ENCODE assay signal across 15 cellular contexts in genomic region chr9:6449645-6450044, GRCh38. TPM values are rescaled to one million over a fixed set of nuclear protein-coding genes. Genes with fewer than 3 reads are reported as not detected.
DNase-seq lines count a peak whose midpoint lies in the region; ATAC-seq and TF ChIP-seq lines count a peak whose summit lies in the region.
"Had no signal": no experiment of that assay in that cellular context is flagged by ENCODE, and none has a peak within 500 bp of the region (broad histone marks: within the 10 kb centered on the region; RNA-seq: fewer than 3 reads in every experiment).

No MANE protein-coding gene starts in this region.

- DNase-seq in natural killer cell (no peak), chondrocyte (ENCODE audit: low spot score) (no peak), mesothelial cell of epicardium (ENCODE audit: low spot score in 2 of 2, unreplicated experiment in 2 of 2) (no peak), glomerular visceral epithelial cell (ENCODE audit: extremely low spot score) (no peak), NCI-H187 treated with DMSO at 0.1 percent for 48 hours (lab: John Stamatoyannopoulos, UW) (no peak)
- DNase-seq in natural killer cell treated with Interleukin-12 subunit alpha and Interleukin-12 subunit beta and Interleukin-15 and Interleukin-18, amount 100 ng/mL, for 72 hours (ENCODE audit: low spot score), result no peak
- DNase-seq: central memory CD4-positive, alpha-beta T cell; GDM1; NCI-H1930; NCI-H748 treated with DMSO at 0.1 percent for 48 hours; substantia nigra had no signal

- H3K27me3 Mint-ChIP-seq in natural killer cell (ENCODE audit: low read depth in 2 of 2) (no peaks in the 10 kb centered on the region), chondrocyte (ENCODE audit: low read depth) (no peaks in the 10 kb centered on the region), mesothelial cell of epicardium (ENCODE audit: low read depth) (no peaks in the 10 kb centered on the region)
- H3K27me3 Mint-ChIP-seq in natural killer cell treated with Interleukin-12 subunit alpha and Interleukin-12 subunit beta and Interleukin-15 and Interleukin-18, amount 100 ng/mL, for 72 hours, result no peaks in the 10 kb centered on the region

- TF ChIP-seq CTCF in natural killer cell (IDR thresholded peaks at IDR 0.05) (no peak), chondrocyte (IDR thresholded peaks at IDR 0.05) (no peak), mesothelial cell of epicardium (IDR thresholded peaks at IDR 0.05; ENCODE audit: unreplicated experiment) (no peak)

- H3K4me1 Mint-ChIP-seq in natural killer cell, result peaks cover 62 to 68% of the 10 kb centered on the region in 2 donors
- H3K4me1 Mint-ChIP-seq in natural killer cell treated with Interleukin-12 subunit alpha and Interleukin-12 subunit beta and Interleukin-15 and Interleukin-18, amount 100 ng/mL, for 72 hours (ENCODE audit: low read depth in 2 of 2), result peaks cover 44 to 52% of the 10 kb centered on the region in 2 donors
- peaks cover 47% of the 10 kb centered on the region for H3K4me1 Mint-ChIP-seq in chondrocyte (ENCODE audit: low read depth)
- peaks cover 30% of the 10 kb centered on the region for H3K4me1 Mint-ChIP-seq in mesothelial cell of epicardium

- intact Hi-C loops in natural killer cell (cut with micrococcal nuclease), result loop anchor here (5.0 kb wide), 1 partner anchor 32 kb away; no protein-coding TSS in a partner anchor

- H3K9me3 Mint-ChIP-seq in natural killer cell (no peaks in the 10 kb centered on the region), chondrocyte (ENCODE audit: low read depth) (no peaks in the 10 kb centered on the region), mesothelial cell of epicardium (peaks cover 6% of the 10 kb centered on the region)
- H3K9me3 Mint-ChIP-seq in natural killer cell treated with Interleukin-12 subunit alpha and Interleukin-12 subunit beta and Interleukin-15 and Interleukin-18, amount 100 ng/mL, for 72 hours, result no peaks in the 10 kb centered on the region

- H3K27ac Mint-ChIP-seq in natural killer cell, result peak overlapping the region; percentile 28 to 33
- peak overlapping the region in 1 of 2 donors; percentile 10 for H3K27ac Mint-ChIP-seq in natural killer cell treated with Interleukin-12 subunit alpha and Interleukin-12 subunit beta and Interleukin-15 and Interleukin-18, amount 100 ng/mL, for 72 hours
- H3K27ac Mint-ChIP-seq in chondrocyte (ENCODE audit: unreplicated experiment), result peak overlapping the region; percentile 3
- H3K27ac Mint-ChIP-seq in mesothelial cell of epicardium, result peak overlapping the region; percentile 69
- H3K27ac Mint-ChIP-seq: activated naive CD4-positive, alpha-beta T cell treated with anti-CD3 and anti-CD28 coated beads, Interleukin-2, amount 50 U/mL, for 72 hours had no signal

- H3K4me3 Mint-ChIP-seq in natural killer cell (no peak overlapping the region), chondrocyte (ENCODE audit: unreplicated experiment) (no peak overlapping the region), mesothelial cell of epicardium (no peak overlapping the region)
- no peak overlapping the region for H3K4me3 Mint-ChIP-seq in natural killer cell treated with Interleukin-12 subunit alpha and Interleukin-12 subunit beta and Interleukin-15 and Interleukin-18, amount 100 ng/mL, for 72 hours

- H3K36me3 Mint-ChIP-seq in natural killer cell, result no peaks in the 10 kb centered on the region
- H3K36me3 Mint-ChIP-seq in natural killer cell treated with Interleukin-12 subunit alpha and Interleukin-12 subunit beta and Interleukin-15 and Interleukin-18, amount 100 ng/mL, for 72 hours, result no peaks in the 10 kb centered on the region
- peaks cover 1% of the 10 kb centered on the region for H3K36me3 Mint-ChIP-seq in chondrocyte (ENCODE audit: low read depth)
- H3K36me3 Mint-ChIP-seq in mesothelial cell of epicardium, result peaks cover 14% of the 10 kb centered on the region

- no peak for ATAC-seq in natural killer cell
- ATAC-seq in natural killer cell treated with Interleukin-12 subunit alpha and Interleukin-12 subunit beta and Interleukin-15 and Interleukin-18, amount 100 ng/mL, for 72 hours, result no peak
- ATAC-seq in GM18868 (IDR thresholded peaks at IDR 0.05; ENCODE audit: unreplicated experiment), result no peak
- no peak for ATAC-seq in GM18511 (IDR thresholded peaks at IDR 0.05; ENCODE audit: unreplicated experiment)
- ATAC-seq: activated naive CD4-positive, alpha-beta T cell treated with anti-CD3 and anti-CD28 coated beads, Interleukin-2, amount 50 U/mL, for 72 hours; gastroesophageal sphincter had no signal

RNA-seq across cellular contexts. Expression of gene UHRF2, which starts 36.6 kb away (rescaled TPM):
- total RNA-seq in natural killer cell (100 to 1,000 TPM; 118 to 130 (median 120) TPM), chondrocyte (43.5 to 46.6 TPM (median 45.2 TPM) in 3 replicates), mesothelial cell of epicardium (55.2 to 62.0 TPM (median 61.2 TPM) in 3 replicates)
- 100 to 1,000 TPM in 1 of 2 donors, 10 to 100 TPM in 1; 50.2 to 104 TPM for total RNA-seq in natural killer cell treated with Interleukin-12 subunit alpha and Interleukin-12 subunit beta and Interleukin-15 and Interleukin-18, amount 100 ng/mL, for 72 hours
